8 cellular contexts compared by ENCODE assay signal in the genomic region with DNA sequence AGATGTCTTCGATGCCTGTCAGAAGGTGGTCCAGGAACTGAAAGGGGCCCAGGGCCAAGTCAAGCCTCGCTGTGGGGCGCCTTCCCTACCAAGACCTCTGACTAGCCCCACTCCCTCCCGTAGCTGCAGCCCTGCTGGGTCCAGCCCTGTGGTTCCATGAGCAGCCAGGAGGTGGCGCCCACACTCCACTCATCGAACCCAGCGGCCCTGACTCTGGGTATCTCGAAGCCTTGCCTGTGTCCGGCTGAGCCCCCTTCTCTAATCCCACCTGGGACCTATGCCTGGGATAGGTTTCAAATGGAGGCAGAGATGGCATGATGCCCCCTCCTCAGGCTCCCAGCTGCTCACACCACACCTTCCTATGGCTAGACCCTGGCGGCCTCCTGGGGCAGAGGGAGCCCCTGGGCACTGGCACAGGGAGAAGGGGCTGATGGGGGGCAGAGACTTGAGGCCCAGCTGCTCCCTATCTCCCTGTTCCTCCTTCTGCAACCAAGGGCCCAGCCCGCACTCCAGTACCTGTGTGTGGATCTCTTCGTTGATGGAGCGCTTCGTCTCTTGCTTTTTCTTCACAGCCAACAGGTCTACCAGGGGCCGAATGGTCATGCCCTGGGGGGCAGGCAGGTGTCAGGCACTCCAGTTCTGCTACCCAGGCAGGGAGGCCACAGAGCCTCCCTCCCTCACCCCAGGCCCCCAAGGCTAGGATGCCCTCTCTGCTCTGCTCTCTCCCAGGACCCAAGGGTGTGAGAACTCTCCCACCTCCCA. TPM values are rescaled to one million over a fixed set of nuclear protein-coding genes. Genes with fewer than 3 reads are reported as not detected.
DNase-seq lines count a peak whose midpoint lies in the region; ATAC-seq and TF ChIP-seq lines count a peak whose summit lies in the region.

No MANE protein-coding gene starts in this region.

- intact Hi-C loops in lower leg skin (cut with DNase I; ENCODE audit: low total_unique reads) = loop anchor here (5.0 to 10.0 kb wide), 3 partner anchors 94 to 292 kb away; a partner anchor contains a TSS

- TF ChIP-seq POLR2A in lower leg skin (IDR thresholded peaks at IDR 0.05) = no peak

- peak; percentile 31 for DNase-seq in NK-92 treated with Interleukin-12 subunit alpha and Interleukin-12 subunit beta, amount 100 ng/mL, for 24 hours (lab: John Stamatoyannopoulos, UW)
- DNase-seq in NK-92 (lab: John Stamatoyannopoulos, UW; ENCODE audit: unreplicated experiment) (no peak), NCI-H2107 (lab: John Stamatoyannopoulos, UW) (peak; percentile 61), cerebellum (ENCODE audit: low spot score) (peak; percentile 84), lower leg skin (ENCODE audit: low spot score in 2 of 2) (peak; percentile 74 to 97)
- peak; percentile 89 for DNase-seq in activated CD4-positive, alpha-beta T cell treated with anti-CD3 and anti-CD28 coated beads for 48 hours
- peak; percentile 59 for DNase-seq in stimulated activated CD8-positive, alpha-beta memory T cell treated with anti-CD3 and anti-CD28 coated beads, Interleukin-12 subunit alpha, Interleukin-12 subunit beta, amount 100 ng/mL, for 4 hours (ENCODE audit: low read depth)

- peak in 1 of 3 donors; percentile 90 for TF ChIP-seq CTCF in lower leg skin (IDR thresholded peaks at IDR 0.05)

- WGBS in lower leg skin, 2 donors = 42 to 89% methylated on average over 6 to 14 of the region's 15 CpGs

- H3K4me3 ChIP-seq in lower leg skin (ENCODE audit: low read depth, poor library complexity, severe bottlenecking) = no peak overlapping the region

- ATAC-seq in HG02938 (IDR thresholded peaks at IDR 0.05; ENCODE audit: unreplicated experiment) = no peak

RNA-seq across cellular contexts. Expression of a gene that starts 52.0 kb away (rescaled TPM):
- 3.9 TPM for total RNA-seq in cerebellum
- 10 to 100 TPM; 10.9 to 19.4 (median 13.2) TPM for total RNA-seq in lower leg skin
